ENCODE assay signal across 9 cellular contexts in genomic region chrX:153968255-153968654, GRCh38. TPM values are rescaled to one million over a fixed set of nuclear protein-coding genes. Genes with fewer than 3 reads are reported as not detected.
DNase-seq lines count a peak whose midpoint lies in the region; ATAC-seq and TF ChIP-seq lines count a peak whose summit lies in the region.
"Had no signal": no experiment of that assay in that cellular context is flagged by ENCODE, and none has a peak within 500 bp of the region (broad histone marks: within the 10 kb centered on the region; RNA-seq: fewer than 3 reads in every experiment).

No MANE protein-coding gene starts in this region.

- H4K20me1 ChIP-seq in IMR-90 (ENCODE audit: insufficient read depth, low read length) = peaks cover 70% of the 10 kb centered on the region

- no peaks in the 10 kb centered on the region for H3K27me3 Mint-ChIP-seq in central memory CD8-positive, alpha-beta T cell
- no peaks in the 10 kb centered on the region for H3K27me3 Mint-ChIP-seq in naive thymus-derived CD8-positive, alpha-beta T cell

- ATAC-seq in IMR-90 (ENCODE audit: low read depth) = no peak
- no peak for ATAC-seq in central memory CD8-positive, alpha-beta T cell (replicated peaks; ENCODE audit: extremely low read depth, poor library complexity, severe bottlenecking)
- ATAC-seq in naive thymus-derived CD8-positive, alpha-beta T cell = no peak

- whole genome bisulfite sequencing in IMR-90 (ENCODE audit: extremely low coverage in 2 of 2, insufficient read length in 1 of 2), 2 experiments = 32% methylated on average over 3 of the region's 9 CpGs; no CpG with 5 or more reads in 1 of the 2 experiments

- BruUV-seq in IMR-90 (replicated peaks; lab: Mats Ljungman, UMichigan) = no TSS peak

- H3K36me3 ChIP-seq in BJ (ENCODE audit: control insufficient read depth, insufficient read depth, low read length) (peaks cover 8% of the 10 kb centered on the region), IMR-90 (ENCODE audit: control insufficient read depth, insufficient read depth, low read length) (peaks cover 7% of the 10 kb centered on the region)

- no peak overlapping the region for H3K56ac ChIP-seq in IMR-90 (ENCODE audit: extremely low read depth, insufficient read depth, low read length)

- H3K18ac ChIP-seq in IMR-90 (ENCODE audit: low read depth, low read length) = no peak overlapping the region

- no peak for TF ChIP-seq RAD21 in IMR-90 (IDR thresholded peaks at IDR 0.05; ENCODE audit: low read length)

- H3K4me3 ChIP-seq in BJ (ENCODE audit: low read depth, low read length) (peak overlapping the region; percentile 75), IMR-90 (ENCODE audit: insufficient read depth, low read depth, low read length) (no peak overlapping the region)

- no peak overlapping the region for H2AK9ac ChIP-seq in IMR-90 (replicated peaks; ENCODE audit: low read depth, low read length, poor library complexity)

- H4K8ac ChIP-seq in IMR-90 (ENCODE audit: low read depth in 2 of 2, low read length in 2 of 2) = no peak overlapping the region

- no peak overlapping the region for H2AFZ ChIP-seq in IMR-90 (replicated peaks; ENCODE audit: low read length, poor library complexity)

- H3K79me1 ChIP-seq in IMR-90 (ENCODE audit: low read depth in 1 of 2, low read length in 2 of 2) = peaks cover 2 to 16% of the 10 kb centered on the region in 2 experiments; a peak in 3 of 4 replicates

- in situ Hi-C loops in IMR-90 (cut with MboI; ENCODE audit: low sequenced_read_pairs) = loop anchor here (10.0 kb wide), 1 partner anchor 203 kb away; the partner anchor contains the start of gene PLXNB3

- TF ChIP-seq CTCF in BJ (IDR thresholded peaks at IDR 0.05; ENCODE audit: insufficient read depth, low read depth, low read length) (no peak), IMR-90 (conservative IDR thresholded peaks at IDR 0.05; ENCODE audit: low read depth, low read length) (no peak)

- CTCF ChIA-PET in BJ (lab: Yijun Ruan, JAX) = interaction anchor here (1.7 to 4.7 kb wide), 2 partner anchors 18 to 21 kb away, joined by 5 to 19 read pairs; no protein-coding TSS in a partner anchor
- CTCF ChIA-PET in IMR-90 (lab: Yijun Ruan, JAX) = no interaction called here
- CTCF ChIA-PET in HEK293T (lab: Yijun Ruan, JAX) = interaction anchor here (0.6 to 6.2 kb wide), 4 partner anchors 16 to 212 kb away, joined by 4 to 36 read pairs (median 8); partner anchors contain the start of gene RENBP

- H2AK5ac ChIP-seq in IMR-90 (ENCODE audit: low read depth, low read length) = no peak overlapping the region

- no peak overlapping the region for H2BK5ac ChIP-seq in IMR-90 (ENCODE audit: low read depth, low read length, poor library complexity, severe bottlenecking)

- peak overlapping the region; percentile 26; the same call in 1 of the 2 replicates for H3K9ac ChIP-seq in IMR-90 (ENCODE audit: low read depth, low read length)

- peaks cover 18% of the 10 kb centered on the region for H3K4me1 ChIP-seq in IMR-90 (ENCODE audit: control insufficient read depth, insufficient read depth, low read length)

- H3K27ac Mint-ChIP-seq in central memory CD8-positive, alpha-beta T cell (ENCODE audit: low read depth) = peak overlapping the region; percentile 97
- peak overlapping the region; percentile 91 to 100 (median 96) for H3K27ac Mint-ChIP-seq in naive thymus-derived CD8-positive, alpha-beta T cell

- H3K23ac ChIP-seq in IMR-90 (ENCODE audit: low read depth, low read length) = peak overlapping the region; percentile 33

- DNase-seq in BJ (ENCODE audit: low read depth) (no peak), IMR-90 (no peak), SHP77 (lab: John Stamatoyannopoulos, UW) (no peak), NCI-H526 (lab: John Stamatoyannopoulos, UW) (no peak), COR-L47 (lab: John Stamatoyannopoulos, UW) (no peak), HEK293T (ENCODE audit: extremely low spot score) (no peak)
- no peak for DNase-seq in central memory CD8-positive, alpha-beta T cell (ENCODE audit: low spot score in 2 of 2)
- DNase-seq in naive thymus-derived CD8-positive, alpha-beta T cell = no peak
- DNase-seq: stimulated activated CD4-positive, alpha-beta T cell treated with anti-CD3 and anti-CD28 coated beads, Interleukin-4, amount 100 ng/mL, for 24 hours had no signal

- no peak overlapping the region for H3K14ac ChIP-seq in IMR-90 (replicated peaks; ENCODE audit: low read depth, low read length)

- intact Hi-C loops in IMR-90 (cut with micrococcal nuclease) = no loop called here

- no peak overlapping the region for H4K91ac ChIP-seq in IMR-90 (ENCODE audit: insufficient read depth, low read depth, low read length)

- peaks cover 27% of the 10 kb centered on the region for H3K4me1 Mint-ChIP-seq in central memory CD8-positive, alpha-beta T cell
- peaks cover 11 to 46% (median 42%) of the 10 kb centered on the region in 4 donors for H3K4me1 Mint-ChIP-seq in naive thymus-derived CD8-positive, alpha-beta T cell

- peaks cover 17% of the 10 kb centered on the region for H3K36me3 Mint-ChIP-seq in central memory CD8-positive, alpha-beta T cell (ENCODE audit: insufficient read depth)
- H3K36me3 Mint-ChIP-seq in naive thymus-derived CD8-positive, alpha-beta T cell = peaks cover 0 to 6% (median 4%) of the 10 kb centered on the region in 3 donors

- H2BK15ac ChIP-seq in IMR-90 (ENCODE audit: low read depth, low read length) = no peak overlapping the region

- H3K4ac ChIP-seq in IMR-90 (ENCODE audit: low read depth, low read length) = no peak overlapping the region

- H3K27ac ChIP-seq in IMR-90 (ENCODE audit: insufficient read depth, low read length) = no peak overlapping the region

- no peak overlapping the region for H2BK120ac ChIP-seq in IMR-90 (ENCODE audit: low read depth, low read length)

- H3K27me3 ChIP-seq in BJ (ENCODE audit: control insufficient read depth, insufficient read depth, low read length) (no peaks in the 10 kb centered on the region), IMR-90 (ENCODE audit: control insufficient read depth, insufficient read depth, low read length) (no peaks in the 10 kb centered on the region)

- no peak for TF ChIP-seq POLR2A in IMR-90 (IDR thresholded peaks at IDR 0.05; ENCODE audit: low read depth, low read length)

- peak overlapping the region; percentile 81 for H3K4me2 ChIP-seq in IMR-90 (ENCODE audit: low read depth, low read length)

- no peak overlapping the region for H4K5ac ChIP-seq in IMR-90 (ENCODE audit: low read depth, low read length)

- dilution Hi-C loops in IMR-90 (cut with HindIII; ENCODE audit: low sequenced_read_pairs, unreplicated experiment) = no loop called here

- H3K9me3 ChIP-seq in IMR-90 (ENCODE audit: control insufficient read depth, insufficient read depth, low read length) = no peaks in the 10 kb centered on the region

- H3K4me3 Mint-ChIP-seq in central memory CD8-positive, alpha-beta T cell = peak overlapping the region; percentile 99
- peak overlapping the region; percentile 86 to 100 (median 97) for H3K4me3 Mint-ChIP-seq in naive thymus-derived CD8-positive, alpha-beta T cell

- H3K9me3 Mint-ChIP-seq in central memory CD8-positive, alpha-beta T cell = no peaks in the 10 kb centered on the region
- no peaks in the 10 kb centered on the region for H3K9me3 Mint-ChIP-seq in naive thymus-derived CD8-positive, alpha-beta T cell

- POLR2A ChIA-PET in BJ (lab: Charles Lee) (no interaction called here), IMR-90 (lab: Charles Lee; ENCODE audit: unreplicated experiment) (no interaction called here), HEK293T (lab: Yijun Ruan, JAX) (interaction anchor here (1.0 kb wide), 1 partner anchor 41 kb away, joined by 3 read pairs; no protein-coding TSS in a partner anchor)
- POLR2A ChIA-PET in naive thymus-derived CD8-positive, alpha-beta T cell (lab: Charles Lee) = interaction anchor here (0.9 to 7.9 kb wide), 9 partner anchors 13 to 52 kb away, joined by 3 to 131 read pairs (median 5); partner anchors contain the start of genes ARHGAP4 and IRAK1

- no peak overlapping the region for H2BK20ac ChIP-seq in IMR-90 (ENCODE audit: low read depth, low read length)

- peaks cover 9% of the 10 kb centered on the region; the same call in 1 of the 2 replicates for H3K9me1 ChIP-seq in IMR-90 (ENCODE audit: insufficient read depth, low read length)

RNA-seq across cellular contexts. Expression of gene HCFC1, which starts 3.4 kb away (rescaled TPM):
- polyA plus RNA-seq in BJ (2011; rRNA removed) = 2.5 and 3.3 TPM in 2 replicates
- polyA minus RNA-seq in BJ (2011; rRNA and poly(A)+ RNA removed) = 14.6 and 23.4 TPM in 2 replicates
- 3.2 and 4.4 TPM in 2 replicates for total RNA-seq in IMR-90 (2012; rRNA removed)
- 17.6 and 19.0 TPM in 2 replicates for polyA plus RNA-seq in IMR-90 (2012; rRNA removed)
- 12.9 and 16.8 TPM in 2 replicates for polyA plus RNA-seq in IMR-90 (2012; cell fraction: cytosol; rRNA removed)
- 21.4 and 46.2 TPM in 2 replicates for polyA plus RNA-seq in IMR-90 (2012; cell fraction: nucleus; rRNA removed; ENCODE audit: low replicate concordance)
- 10 to 100 TPM; 62.4 to 64.9 TPM for total RNA-seq in naive thymus-derived CD8-positive, alpha-beta T cell
- 10 to 100 TPM in 1 of 3 donors, 1 to 10 TPM in 2; 3.3 to 11.9 (median 7.9) TPM for polyA plus RNA-seq in naive thymus-derived CD8-positive, alpha-beta T cell

RNA-seq across cellular contexts. Expression of gene TMEM187, which starts 4.3 kb away (rescaled TPM):
- 6.0 and 8.7 TPM in 2 replicates for polyA plus RNA-seq in BJ (2011; rRNA removed)
- 2.7 and 4.2 TPM in 2 replicates for polyA minus RNA-seq in BJ (2011; rRNA and poly(A)+ RNA removed)
- 2.8 and 3.4 TPM in 2 replicates for total RNA-seq in IMR-90 (2012; rRNA removed)
- polyA plus RNA-seq in IMR-90 (2012; rRNA removed) = 6.2 and 6.3 TPM in 2 replicates
- 4.8 and 12.1 TPM in 2 replicates for polyA plus RNA-seq in IMR-90 (2012; cell fraction: cytosol; rRNA removed)
- polyA plus RNA-seq in IMR-90 (2012; cell fraction: nucleus; rRNA removed; ENCODE audit: low replicate concordance) = 3.3 and 9.5 TPM in 2 replicates
- 10 to 100 TPM in 1 of 2 experiments, 1 to 10 TPM in 1; 9.3 to 11.2 TPM for total RNA-seq in naive thymus-derived CD8-positive, alpha-beta T cell
- polyA plus RNA-seq in naive thymus-derived CD8-positive, alpha-beta T cell = 10 to 100 TPM in 1 of 3 donors, 1 to 10 TPM in 2; 3.1 to 13.6 (median 8.9) TPM

RNA-seq across cellular contexts. Expression of gene RENBP, which starts 23.8 kb away (rescaled TPM):
- polyA plus RNA-seq in BJ (2011; rRNA removed) (0.36 and 0.43 TPM in 2 replicates), IMR-90 (2012; rRNA removed) (0.10 and 0.15 TPM in 2 replicates)
- polyA minus RNA-seq in BJ (2011; rRNA and poly(A)+ RNA removed) = 0.31 TPM in 1 of 2 replicates, not detected in the other
- total RNA-seq in IMR-90 (2012; rRNA removed) = 0.18 TPM in 1 of 2 replicates, not detected in the other
- polyA plus RNA-seq in IMR-90 (2012; cell fraction: cytosol; rRNA removed) = 0.13 TPM in 1 of 2 replicates, not detected in the other
- 0.35 and 0.52 TPM in 2 replicates for polyA plus RNA-seq in IMR-90 (2012; cell fraction: nucleus; rRNA removed; ENCODE audit: low replicate concordance)
- total RNA-seq in naive thymus-derived CD8-positive, alpha-beta T cell = 10 to 100 TPM; 17.8 to 18.2 TPM
- polyA plus RNA-seq in naive thymus-derived CD8-positive, alpha-beta T cell = under 1 TPM; 0.49 to 0.96 (median 0.73) TPM

RNA-seq across cellular contexts. Expression of gene NAA10, which starts 33.4 kb away (rescaled TPM):
- 61.4 and 76.0 TPM in 2 replicates for polyA plus RNA-seq in BJ (2011; rRNA removed)
- polyA minus RNA-seq in BJ (2011; rRNA and poly(A)+ RNA removed) = 35.3 and 36.7 TPM in 2 replicates
- total RNA-seq in IMR-90 (2012; rRNA removed) = 98.6 and 118 TPM in 2 replicates
- 150 and 172 TPM in 2 replicates for polyA plus RNA-seq in IMR-90 (2012; rRNA removed)
- polyA plus RNA-seq in IMR-90 (2012; cell fraction: cytosol; rRNA removed) = 86.7 and 192 TPM in 2 replicates
- 176 and 320 TPM in 2 replicates for polyA plus RNA-seq in IMR-90 (2012; cell fraction: nucleus; rRNA removed; ENCODE audit: low replicate concordance)
- 10 to 100 TPM; 72.1 to 80.8 TPM for total RNA-seq in naive thymus-derived CD8-positive, alpha-beta T cell
- 10 to 100 TPM; 66.8 to 73.3 (median 71.3) TPM for polyA plus RNA-seq in naive thymus-derived CD8-positive, alpha-beta T cell

RNA-seq across cellular contexts. Expression of gene ARHGAP4, which starts 42.2 kb away (rescaled TPM):
- polyA plus RNA-seq in BJ (2011; rRNA removed) (0.39 and 0.82 TPM in 2 replicates), IMR-90 (2012; rRNA removed) (0.72 and 0.79 TPM in 2 replicates)
- 0.62 TPM in 1 of 2 replicates, not detected in the other for polyA minus RNA-seq in BJ (2011; rRNA and poly(A)+ RNA removed)
- 0.18 and 0.28 TPM in 2 replicates for total RNA-seq in IMR-90 (2012; rRNA removed)
- polyA plus RNA-seq in IMR-90 (2012; cell fraction: cytosol; rRNA removed) = 0.11 and 0.22 TPM in 2 replicates
- polyA plus RNA-seq in IMR-90 (2012; cell fraction: nucleus; rRNA removed; ENCODE audit: low replicate concordance) = 3.0 and 7.9 TPM in 2 replicates
- 100 to 1,000 TPM; 324 to 353 TPM for total RNA-seq in naive thymus-derived CD8-positive, alpha-beta T cell
- polyA plus RNA-seq in naive thymus-derived CD8-positive, alpha-beta T cell = 100 to 1,000 TPM in 1 of 3 donors, 10 to 100 TPM in 2; 58.9 to 112 (median 96.6) TPM

Comparison
In these comparisons a context has a peak if more than half of its experiments do, and no peak if none do; other contexts are left out.
1. POLR2A ChIA-PET loops: an anchor here in naive thymus-derived CD8-positive, alpha-beta T cell (0.9 to 7.9 kb wide) and HEK293T (1.0 kb wide); none called in BJ and IMR-90.